Comparison of ENCODE assay signal across 1 cellular context in genomic region chr3:112582242-112582874, GRCh38.
TF ChIP-seq lines count a peak whose summit lies in the region.

No MANE protein-coding gene starts in this region.

TF ChIP-seq in H1, 55 proteins besides CTCF, POLR2A, EP300 and RAD21:
- TF ChIP-seq SIX5 (IDR thresholded peaks at IDR 0.05; ENCODE audit: low read depth, low read length), result no peak
- TF ChIP-seq FOSL1 (IDR thresholded peaks at IDR 0.05; ENCODE audit: insufficient read depth, low read depth, low read length), result no peak
- no peak for TF ChIP-seq KDM5A (IDR thresholded peaks at IDR 0.05; ENCODE audit: low read length)
- no peak for TF ChIP-seq ZNF274 (IDR thresholded peaks at IDR 0.05; ENCODE audit: borderline replicate concordance, extremely low read depth, low read length)
TF ChIP-seq in H1: peak in this region for 0.
